Comparison of ENCODE assay signal across 12 cellular contexts in genomic region chr11:75850787-75851186, GRCh38. TPM values are rescaled to one million over a fixed set of nuclear protein-coding genes. Genes with fewer than 3 reads are reported as not detected.
DNase-seq lines count a peak whose midpoint lies in the region; ATAC-seq and FAIRE-seq lines count a peak whose summit lies in the region.
"Had no signal": no experiment of that assay in that cellular context is flagged by ENCODE, and none has a peak within 500 bp of the region (broad histone marks: within the 10 kb centered on the region; RNA-seq: fewer than 3 reads in every experiment).

No MANE protein-coding gene starts in this region.

- ATAC-seq in sciatic nerve = peak; percentile 57
- no peak for ATAC-seq in HG03442 (IDR thresholded peaks at IDR 0.05; ENCODE audit: unreplicated experiment)
- ATAC-seq: esophagus mucosa had no signal

- no peak for FAIRE-seq in urothelium cell line (lab: Jason Lieb, UNC)

- intact Hi-C loops in sciatic nerve (cut with DNase I) = loop anchor here (5.0 kb wide), 1 partner anchor 1737 kb away; the partner anchor contains the start of gene AQP11

- in situ Hi-C loops in G401 (cut with HindIII; ENCODE audit: low sequenced_read_pairs) = no loop called here

- DNase-seq in G401 (ENCODE audit: low spot score) = peak; percentile 69
- DNase-seq in RPMI8226 = peak; percentile 18
- peak; percentile 15 for DNase-seq in fibroblast of peridontal ligament (ENCODE audit: extremely low read depth)
- DNase-seq in sciatic nerve (ENCODE audit: low spot score) = no peak
- no peak for DNase-seq in urothelium cell line (ENCODE audit: low spot score)
- no peak for DNase-seq in COR-L47 (lab: John Stamatoyannopoulos, UW)
- no peak for DNase-seq in NCI-H69 (lab: John Stamatoyannopoulos, UW)
- DNase-seq: CD8-positive, alpha-beta memory T cell; NCI-H2107; SHP77 had no signal

RNA-seq across cellular contexts. Expression of gene UVRAG, which starts 35.8 kb away (rescaled TPM):
- total RNA-seq in G401 (2014; rRNA removed; shearing (Covaris generic)) = 10.1 and 12.3 TPM in 2 replicates
- total RNA-seq in sciatic nerve = 39.2 TPM

Comparison
In these comparisons a context has a peak if more than half of its experiments do, and no peak if none do; other contexts are left out.
1. DNase-seq: peak in G401 (single experiment), RPMI8226 (single experiment) and fibroblast of peridontal ligament (single experiment); none in sciatic nerve (single experiment), urothelium cell line (single experiment), COR-L47 (single experiment) and NCI-H69 (single experiment).